8 cellular contexts compared by ENCODE assay signal in genomic region chr22:10749423-10749822, GRCh38.
A peak's percentile ranks its signal among the peaks of the same experiment; 100 is the strongest.
DNase-seq lines count a peak whose midpoint lies in the region; ATAC-seq and TF ChIP-seq lines count a peak whose summit lies in the region.
"Not testable (repeated sequence)": the region's sequence is repeated elsewhere in the genome, so short reads cannot be mapped to it uniquely, and the experiment has no call there.

No MANE protein-coding gene starts in this region.

- H3K4me1 ChIP-seq in heart left ventricle; left lung; mucosa of descending colon (ENCODE audit: low read depth); aorta (ENCODE audit: control insufficient read depth in 1 of 2, insufficient read depth in 2 of 2, low read length in 2 of 2): not testable (repeated sequence)

- not testable (repeated sequence) for TF ChIP-seq POLR2A in heart left ventricle (IDR thresholded peaks at IDR 0.05)

- 25 to 38% (median 29%) methylated on average over 2 of the region's 2 CpGs for WGBS in heart left ventricle, 4 donors
- 32 to 40% methylated on average over 2 of the region's 2 CpGs for WGBS in aorta, 2 donors

- ATAC-seq in GM19324 (IDR thresholded peaks at IDR 0.05; ENCODE audit: low FRiP score, unreplicated experiment) (peak; percentile 42), esophagus mucosa (peak; percentile 64), heart left ventricle (peak in 3 of 4 donors; percentile 29 to 67 (median 38)), left lung (peak; percentile 43), mucosa of descending colon (peak; percentile 57), sciatic nerve (peak; percentile 58), aorta (ENCODE audit: low FRiP score) (peak; percentile 63)
- ATAC-seq in stimulated activated naive CD8-positive, alpha-beta T cell treated with anti-CD3 and anti-CD28 coated beads, Interleukin-15, Interleukin-2, amounts not matched to agents 100 U/mL and 50 U/mL, for 24 hours = peak; percentile 17

- not testable (repeated sequence) for H3K36me3 ChIP-seq in heart left ventricle; left lung; mucosa of descending colon (ENCODE audit: low read depth); aorta (ENCODE audit: control insufficient read depth in 1 of 2, insufficient read depth in 2 of 2, low read length in 1 of 2)

- DNase-seq in heart left ventricle; left lung; mucosa of descending colon; sciatic nerve (ENCODE audit: low spot score); stimulated activated naive CD8-positive, alpha-beta T cell treated with anti-CD3 and anti-CD28 coated beads, Interleukin-15, Interleukin-2, amounts not matched to agents 100 U/mL and 50 U/mL, for 24 hours; aorta: not testable (repeated sequence)

- H3K9me3 ChIP-seq in heart left ventricle (peaks cover 0 to 62% (median 0%) of the 10 kb centered on the region in 12 donors), left lung (peaks cover 0 to 27% of the 10 kb centered on the region in 2 donors), mucosa of descending colon (peaks cover 62% of the 10 kb centered on the region)
- not testable (repeated sequence) for H3K9me3 ChIP-seq in aorta (ENCODE audit: control insufficient read depth, low read length)

- not testable (repeated sequence) for H3K27me3 ChIP-seq in heart left ventricle; left lung; aorta (ENCODE audit: control insufficient read depth in 1 of 2, insufficient read depth in 2 of 2, low read length in 1 of 2)

- not testable (repeated sequence) for TF ChIP-seq CTCF in heart left ventricle (IDR thresholded peaks at IDR 0.05); left lung (IDR thresholded peaks at IDR 0.05); mucosa of descending colon (IDR thresholded peaks at IDR 0.05)

- not testable (repeated sequence) for H3K4me3 ChIP-seq in heart left ventricle; left lung; mucosa of descending colon; aorta (ENCODE audit: low read length in 2 of 2)

- H3K27ac ChIP-seq in heart left ventricle; left lung; aorta (ENCODE audit: low read depth in 1 of 2, low read length in 2 of 2): not testable (repeated sequence)

- intact Hi-C loops in heart left ventricle (cut with DNase I); left lung (cut with DNase I); mucosa of descending colon (cut with DNase I, micrococcal nuclease); sciatic nerve (cut with DNase I); aorta (cut with DNase I): not testable (repeated sequence)
